Comparison of ENCODE assay signal across 26 cellular contexts in the genomic region with DNA sequence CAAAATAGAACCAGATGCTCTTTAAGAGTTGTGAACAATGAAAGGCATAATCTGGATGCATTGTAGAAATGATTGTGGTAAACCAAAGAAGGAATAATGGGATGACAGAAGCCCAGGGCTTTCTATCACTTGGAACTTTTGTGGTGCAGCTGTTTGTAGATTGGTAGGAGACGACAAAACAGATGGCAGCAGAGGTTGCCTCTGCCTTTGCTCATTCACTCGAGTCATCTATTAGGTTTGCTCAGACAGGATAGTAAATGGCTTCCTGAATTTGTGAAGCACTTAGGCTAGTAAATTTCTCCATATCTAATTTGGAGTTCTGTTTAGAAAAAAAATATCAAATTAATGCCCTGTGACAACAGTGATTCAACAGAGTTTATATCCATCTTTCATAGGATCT.
DNase-seq lines count a peak whose midpoint lies in the region; ATAC-seq and TF ChIP-seq lines count a peak whose summit lies in the region.
"Had no signal": no experiment of that assay in that cellular context is flagged by ENCODE, and none has a peak within 500 bp of the region (broad histone marks: within the 10 kb centered on the region; RNA-seq: fewer than 3 reads in every experiment).

No MANE protein-coding gene starts in this region.

- no peaks in the 10 kb centered on the region for H3K9me3 Mint-ChIP-seq in WTC11
- H3K9me3 Mint-ChIP-seq in activated CD4-positive, alpha-beta memory T cell treated with anti-CD3 and anti-CD28 coated beads, Interleukin-2, amount 10 ng/mL, durations not matched to agents 7 days and 5 days, result no peaks in the 10 kb centered on the region
- H3K9me3 Mint-ChIP-seq: activated naive CD4-positive, alpha-beta T cell treated with anti-CD3 and anti-CD28 coated beads, Interleukin-2, amount 10 ng/mL, durations not matched to agents 7 days and 5 days; CD8-positive, alpha-beta T cell; stimulated activated memory B cell treated with anti-CD40 and anti-IgM and Interleukin-4, amounts not matched to agents 10 μg/mL and 1 μg/mL and 100 μg/mL, for 72 hours; T-helper 1 cell treated with Interleukin-12 subunit alpha and Interleukin-12 subunit beta and Interleukin-4 antibody, amounts not matched to agents 30 μg/mL and 1 μg/mL, for 36 hours had no signal

- no peaks in the 10 kb centered on the region for H3K27me3 Mint-ChIP-seq in WTC11 (ENCODE audit: low read depth)
- peaks cover 4% of the 10 kb centered on the region for H3K27me3 Mint-ChIP-seq in activated CD4-positive, alpha-beta memory T cell treated with anti-CD3 and anti-CD28 coated beads, Interleukin-2, amount 10 ng/mL, durations not matched to agents 7 days and 5 days
- H3K27me3 Mint-ChIP-seq: stimulated activated memory B cell treated with anti-CD40 and anti-IgM and Interleukin-4, amounts not matched to agents 10 μg/mL and 1 μg/mL and 100 μg/mL, for 72 hours had no signal

- H3K36me3 ChIP-seq in BE2C, result no peaks in the 10 kb centered on the region
- no peaks in the 10 kb centered on the region for H3K36me3 ChIP-seq in effector memory CD4-positive, alpha-beta T cell (ENCODE audit: control insufficient read depth, insufficient read depth, low read length)
- H3K36me3 ChIP-seq: colonic mucosa, neutrophil, tibial nerve had no signal

- H3K27me3 ChIP-seq in BE2C, result no peaks in the 10 kb centered on the region
- H3K27me3 ChIP-seq in effector memory CD4-positive, alpha-beta T cell (replicated peaks; ENCODE audit: control insufficient read depth, insufficient read depth, low read length, poor library complexity, severe bottlenecking), result no peaks in the 10 kb centered on the region
- H3K27me3 ChIP-seq: body of pancreas, colonic mucosa, neutrophil, tibial nerve had no signal

- no peak overlapping the region for H3K4me3 ChIP-seq in BE2C (ENCODE audit: low read depth, low read length)
- no peak overlapping the region for H3K4me3 ChIP-seq in effector memory CD4-positive, alpha-beta T cell (ENCODE audit: insufficient read depth, low read depth, low read length, poor library complexity, severe bottlenecking)
- H3K4me3 ChIP-seq: body of pancreas, colonic mucosa, tibial nerve had no signal

- no peak for TF ChIP-seq CTCF in BE2C (IDR thresholded peaks at IDR 0.05; ENCODE audit: low read depth, low read length)
- no peak for TF ChIP-seq CTCF in WTC11 (IDR thresholded peaks at IDR 0.05)

- H3K4me3 Mint-ChIP-seq in WTC11, result no peak overlapping the region
- H3K4me3 Mint-ChIP-seq in activated CD4-positive, alpha-beta memory T cell treated with anti-CD3 and anti-CD28 coated beads, Interleukin-2, amount 10 ng/mL, durations not matched to agents 7 days and 5 days, result no peak overlapping the region
- H3K4me3 Mint-ChIP-seq: activated naive CD4-positive, alpha-beta T cell treated with anti-CD3 and anti-CD28 coated beads, Interleukin-2, amount 10 ng/mL, durations not matched to agents 7 days and 5 days; CD8-positive, alpha-beta T cell; stimulated activated memory B cell treated with anti-CD40 and anti-IgM and Interleukin-4, amounts not matched to agents 10 μg/mL and 1 μg/mL and 100 μg/mL, for 72 hours; T-helper 1 cell treated with Interleukin-12 subunit alpha and Interleukin-12 subunit beta and Interleukin-4 antibody, amounts not matched to agents 30 μg/mL and 1 μg/mL, for 36 hours had no signal

- peaks cover 27% of the 10 kb centered on the region for H3K4me1 Mint-ChIP-seq in WTC11
- H3K4me1 Mint-ChIP-seq in activated CD4-positive, alpha-beta memory T cell treated with anti-CD3 and anti-CD28 coated beads, Interleukin-2, amount 10 ng/mL, durations not matched to agents 7 days and 5 days, result no peaks in the 10 kb centered on the region

- no peak overlapping the region for H3K27ac ChIP-seq in effector memory CD4-positive, alpha-beta T cell (ENCODE audit: insufficient read depth, low read length, poor library complexity, severe bottlenecking)
- H3K27ac ChIP-seq: colonic mucosa, HL-60, neutrophil, tibial nerve, VCaP had no signal

- ATAC-seq in WTC11 (no peak), HG03139 (IDR thresholded peaks at IDR 0.05; ENCODE audit: unreplicated experiment) (no peak)
- ATAC-seq: body of pancreas; CD8-positive, alpha-beta T cell; stimulated activated memory B cell treated with anti-CD40 and anti-IgM and Interleukin-4, amounts not matched to agents 10 μg/mL and 1 μg/mL and 100 μg/mL, for 72 hours had no signal

- peaks cover 18% of the 10 kb centered on the region for H3K36me3 Mint-ChIP-seq in WTC11
- H3K36me3 Mint-ChIP-seq in activated CD4-positive, alpha-beta memory T cell treated with anti-CD3 and anti-CD28 coated beads, Interleukin-2, amount 10 ng/mL, durations not matched to agents 7 days and 5 days (ENCODE audit: low read depth), result no peaks in the 10 kb centered on the region
- H3K36me3 Mint-ChIP-seq: activated naive CD4-positive, alpha-beta T cell treated with anti-CD3 and anti-CD28 coated beads, Interleukin-2, amount 10 ng/mL, durations not matched to agents 7 days and 5 days; CD8-positive, alpha-beta T cell; stimulated activated memory B cell treated with anti-CD40 and anti-IgM and Interleukin-4, amounts not matched to agents 10 μg/mL and 1 μg/mL and 100 μg/mL, for 72 hours had no signal

- H3K4me1 ChIP-seq in BE2C, result peaks cover 11% of the 10 kb centered on the region
- H3K4me1 ChIP-seq in effector memory CD4-positive, alpha-beta T cell (ENCODE audit: control insufficient read depth, insufficient read depth, low read length, poor library complexity, severe bottlenecking), result no peaks in the 10 kb centered on the region
- H3K4me1 ChIP-seq: colonic mucosa had no signal

- CTCF ChIA-PET in WTC11 (lab: Charles Lee), result no interaction called here
- CTCF ChIA-PET in activated CD4-positive, alpha-beta memory T cell treated with anti-CD3 and anti-CD28 coated beads, Interleukin-2, amount 10 ng/mL, durations not matched to agents 7 days and 5 days (lab: Charles Lee), result no interaction called here

- POLR2A ChIA-PET in WTC11 (lab: Charles Lee), result no interaction called here
- POLR2A ChIA-PET in activated CD4-positive, alpha-beta memory T cell treated with anti-CD3 and anti-CD28 coated beads, Interleukin-2, amount 10 ng/mL, durations not matched to agents 7 days and 5 days (lab: Charles Lee), result no interaction called here

- H3K9me3 ChIP-seq in BE2C, result no peaks in the 10 kb centered on the region
- H3K9me3 ChIP-seq in effector memory CD4-positive, alpha-beta T cell (ENCODE audit: control insufficient read depth, low read length), result no peaks in the 10 kb centered on the region
- H3K9me3 ChIP-seq: body of pancreas, colonic mucosa, neutrophil, tibial nerve had no signal

- DNase-seq in BE2C (peak; percentile 35), NCI-H2107 treated with DMSO at 0.1 percent for 48 hours (lab: John Stamatoyannopoulos, UW; ENCODE audit: unreplicated experiment) (peak; percentile 63), WTC11 (ENCODE audit: low spot score) (no peak), myocyte (ENCODE audit: low read depth) (peak; percentile 95), NCI-H146 (lab: John Stamatoyannopoulos, UW) (no peak)
- no peak for DNase-seq in activated CD4-positive, alpha-beta memory T cell treated with anti-CD3 and anti-CD28 coated beads, Interleukin-2, amount 10 ng/mL, durations not matched to agents 7 days and 5 days
- no peak for DNase-seq in effector memory CD4-positive, alpha-beta T cell
- DNase-seq: ACHN; activated CD4-positive, alpha-beta T cell treated with anti-CD3 and anti-CD28 coated beads, Interleukin-2, amount 50 U/mL, for 48 hours; activated naive CD4-positive, alpha-beta T cell treated with anti-CD3 and anti-CD28 coated beads, Interleukin-2, amount 10 ng/mL, durations not matched to agents 7 days and 5 days; activated T-cell treated with anti-CD3 and anti-CD28 coated beads, Interleukin-2, amount 50 U/mL, for 1 hour; body of pancreas; CD8-positive, alpha-beta T cell; colonic mucosa; EL; foreskin melanocyte; midbrain; NCI-H2081 treated with DMSO at 0.1 percent for 48 hours; stimulated activated CD4-positive, alpha-beta T cell treated with anti-CD3 and anti-CD28 coated beads, Interleukin-15, amount 100 ng/mL, for 24 hours had no signal

- H3K27ac Mint-ChIP-seq in WTC11, result peak overlapping the region; percentile 89
- H3K27ac Mint-ChIP-seq in activated CD4-positive, alpha-beta memory T cell treated with anti-CD3 and anti-CD28 coated beads, Interleukin-2, amount 10 ng/mL, durations not matched to agents 7 days and 5 days, result no peak overlapping the region
- H3K27ac Mint-ChIP-seq: activated naive CD4-positive, alpha-beta T cell treated with anti-CD3 and anti-CD28 coated beads, Interleukin-2, amount 10 ng/mL, durations not matched to agents 7 days and 5 days; CD8-positive, alpha-beta T cell; stimulated activated memory B cell treated with anti-CD40 and anti-IgM and Interleukin-4, amounts not matched to agents 10 μg/mL and 1 μg/mL and 100 μg/mL, for 72 hours; T-helper 1 cell treated with Interleukin-12 subunit alpha and Interleukin-12 subunit beta and Interleukin-4 antibody, amounts not matched to agents 30 μg/mL and 1 μg/mL, for 36 hours had no signal

TF ChIP-seq in WTC11, 78 proteins besides CTCF, POLR2A, EP300 and RAD21 (continues in another document):
- no peak for TF ChIP-seq NR1H2 (CRISPR knock-in tag; IDR thresholded peaks at IDR 0.05)
- TF ChIP-seq, protein P1, sequence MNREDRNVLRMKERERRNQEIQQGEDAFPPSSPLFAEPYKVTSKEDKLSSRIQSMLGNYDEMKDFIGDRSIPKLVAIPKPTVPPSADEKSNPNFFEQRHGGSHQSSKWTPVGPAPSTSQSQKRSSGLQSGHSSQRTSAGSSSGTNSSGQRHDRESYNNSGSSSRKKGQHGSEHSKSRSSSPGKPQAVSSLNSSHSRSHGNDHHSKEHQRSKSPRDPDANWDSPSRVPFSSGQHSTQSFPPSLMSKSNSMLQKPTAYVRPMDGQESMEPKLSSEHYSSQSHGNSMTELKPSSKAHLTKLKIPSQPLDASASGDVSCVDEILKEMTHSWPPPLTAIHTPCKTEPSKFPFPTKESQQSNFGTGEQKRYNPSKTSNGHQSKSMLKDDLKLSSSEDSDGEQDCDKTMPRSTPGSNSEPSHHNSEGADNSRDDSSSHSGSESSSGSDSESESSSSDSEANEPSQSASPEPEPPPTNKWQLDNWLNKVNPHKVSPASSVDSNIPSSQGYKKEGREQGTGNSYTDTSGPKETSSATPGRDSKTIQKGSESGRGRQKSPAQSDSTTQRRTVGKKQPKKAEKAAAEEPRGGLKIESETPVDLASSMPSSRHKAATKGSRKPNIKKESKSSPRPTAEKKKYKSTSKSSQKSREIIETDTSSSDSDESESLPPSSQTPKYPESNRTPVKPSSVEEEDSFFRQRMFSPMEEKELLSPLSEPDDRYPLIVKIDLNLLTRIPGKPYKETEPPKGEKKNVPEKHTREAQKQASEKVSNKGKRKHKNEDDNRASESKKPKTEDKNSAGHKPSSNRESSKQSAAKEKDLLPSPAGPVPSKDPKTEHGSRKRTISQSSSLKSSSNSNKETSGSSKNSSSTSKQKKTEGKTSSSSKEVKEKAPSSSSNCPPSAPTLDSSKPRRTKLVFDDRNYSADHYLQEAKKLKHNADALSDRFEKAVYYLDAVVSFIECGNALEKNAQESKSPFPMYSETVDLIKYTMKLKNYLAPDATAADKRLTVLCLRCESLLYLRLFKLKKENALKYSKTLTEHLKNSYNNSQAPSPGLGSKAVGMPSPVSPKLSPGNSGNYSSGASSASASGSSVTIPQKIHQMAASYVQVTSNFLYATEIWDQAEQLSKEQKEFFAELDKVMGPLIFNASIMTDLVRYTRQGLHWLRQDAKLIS (CRISPR knock-in tag; IDR thresholded peaks at IDR 0.05; ENCODE audit: borderline replicate concordance), result no peak
- TF ChIP-seq SMAD4 (CRISPR knock-in tag; IDR thresholded peaks at IDR 0.05), result no peak

Comparison
In these comparisons a context has a peak if more than half of its experiments do, and no peak if none do; other contexts are left out.
1. DNase-seq: peak in BE2C (single experiment), NCI-H2107 treated with DMSO at 0.1 percent for 48 hours (single experiment) and myocyte (single experiment); none in WTC11 (single experiment), NCI-H146 (single experiment), activated CD4-positive, alpha-beta memory T cell treated with anti-CD3 and anti-CD28 coated beads, Interleukin-2, amount 10 ng/mL, durations not matched to agents 7 days and 5 days (single experiment) and effector memory CD4-positive, alpha-beta T cell (0 of 3).